ENCODE assay signal across 11 cellular contexts in the genomic region with DNA sequence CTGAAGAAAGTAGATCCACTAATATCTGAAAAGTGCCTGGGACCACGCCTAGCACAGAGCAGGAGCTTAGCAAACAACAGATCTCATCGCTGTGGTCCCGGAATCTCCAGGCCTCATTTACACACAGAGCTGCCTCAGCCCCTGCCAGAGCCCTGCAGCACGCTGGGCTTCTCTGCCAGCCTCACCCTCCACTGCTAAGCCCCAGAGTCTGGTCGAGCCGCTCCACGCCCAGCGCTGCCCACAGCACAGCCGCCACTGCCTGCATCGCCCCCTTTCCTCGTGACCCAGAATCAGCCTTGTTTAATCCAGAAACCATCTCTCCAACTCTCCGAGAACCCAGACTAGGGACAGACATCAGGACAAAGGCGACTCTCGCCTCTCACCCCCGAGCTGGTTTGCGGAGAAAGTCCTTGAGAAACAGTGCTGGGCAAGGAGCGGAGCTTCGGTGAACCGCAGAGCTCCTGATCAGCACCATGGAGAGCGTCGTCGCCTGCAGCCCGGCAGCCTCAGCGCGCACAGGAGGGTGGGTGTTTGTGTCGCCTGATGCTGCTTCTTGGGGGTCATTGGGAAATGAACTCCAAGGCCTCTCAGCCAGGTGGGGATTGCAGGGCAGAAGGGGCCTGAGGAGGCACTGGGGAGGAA.
DNase-seq lines count a peak whose midpoint lies in the region; ATAC-seq, FAIRE-seq and TF ChIP-seq lines count a peak whose summit lies in the region.
"Had no signal": no experiment of that assay in that cellular context is flagged by ENCODE, and none has a peak within 500 bp of the region (broad histone marks: within the 10 kb centered on the region; RNA-seq: fewer than 3 reads in every experiment).

No MANE protein-coding gene starts in this region.

- ATAC-seq in GM18517 (IDR thresholded peaks at IDR 0.05; ENCODE audit: unreplicated experiment), result no peak
- no peak for ATAC-seq in GM18868 (IDR thresholded peaks at IDR 0.05; ENCODE audit: unreplicated experiment)

- TF ChIP-seq EP300 in Ishikawa (IDR thresholded peaks at IDR 0.05; ENCODE audit: borderline replicate concordance), result no peak

- no peaks in the 10 kb centered on the region for H3K4me1 ChIP-seq in liver (ENCODE audit: control insufficient read depth in 4 of 4, insufficient read depth in 4 of 4, low read length in 3 of 4)

- H3K27me3 ChIP-seq in bronchial epithelial cell (ENCODE audit: control insufficient read depth, insufficient read depth, low read length) (no peaks in the 10 kb centered on the region), liver (ENCODE audit: control insufficient read depth in 4 of 4, insufficient read depth in 4 of 4, low read length in 3 of 4) (no peaks in the 10 kb centered on the region)

- 35% methylated on average over 26 of the region's 26 CpGs for WGBS in liver

- H3K36me3 ChIP-seq in bronchial epithelial cell (ENCODE audit: control insufficient read depth, insufficient read depth, low read length) (no peaks in the 10 kb centered on the region), liver (ENCODE audit: control insufficient read depth in 4 of 4, insufficient read depth in 3 of 4, low read depth in 1 of 4, low read length in 3 of 4) (no peaks in the 10 kb centered on the region)

- no peak for TF ChIP-seq RAD21 in Ishikawa (IDR thresholded peaks at IDR 0.05; ENCODE audit: low read depth)
- no peak for TF ChIP-seq RAD21 in liver (IDR thresholded peaks at IDR 0.05)

- no peak overlapping the region for H3K9ac ChIP-seq in liver (ENCODE audit: low read depth in 1 of 2, low read length in 2 of 2)

- H3K4me3 ChIP-seq in bronchial epithelial cell (ENCODE audit: low read depth, low read length) (no peak overlapping the region), liver (ENCODE audit: low read depth in 1 of 3, low read length in 3 of 3) (no peak overlapping the region)

- DNase-seq in EH (ENCODE audit: low read depth) (peak; percentile 30), bronchial epithelial cell (ENCODE audit: low read depth) (peak; percentile 10), NCI-H2081 (lab: John Stamatoyannopoulos, UW) (no peak)
- DNase-seq in activated CD8-positive, alpha-beta memory T cell treated with anti-CD3 and anti-CD28 coated beads, Interleukin-2, amount 50 U/mL, for 48 hours, result no peak
- DNase-seq: cerebellar nuclear complex, NCI-H187, SHP77 had no signal

- no peak overlapping the region for H3K27ac ChIP-seq in liver (ENCODE audit: low read depth in 1 of 2, low read length in 2 of 2)

- FAIRE-seq in bronchial epithelial cell (lab: Jason Lieb, UNC), result no peak

- TF ChIP-seq CTCF in bronchial epithelial cell (IDR thresholded peaks at IDR 0.05; ENCODE audit: insufficient read depth, low read length, severe bottlenecking), result no peak
- TF ChIP-seq CTCF in liver (IDR thresholded peaks at IDR 0.05; ENCODE audit: low read depth, low read length, missing input control), result no peak

- H3K9me3 ChIP-seq in liver (ENCODE audit: control insufficient read depth in 4 of 4, low read length in 3 of 4), result no peaks in the 10 kb centered on the region

TF ChIP-seq in Ishikawa, 13 proteins besides CTCF, POLR2A, EP300 and RAD21:
- TF ChIP-seq FOXM1 (IDR thresholded peaks at IDR 0.05; ENCODE audit: borderline replicate concordance, low read depth) (no peak), EGR1 (IDR thresholded peaks at IDR 0.05) (no peak), ZBTB7A (IDR thresholded peaks at IDR 0.05; ENCODE audit: low read depth) (no peak), NFIC (IDR thresholded peaks at IDR 0.05) (no peak)
- TF ChIP-seq, protein P1, sequence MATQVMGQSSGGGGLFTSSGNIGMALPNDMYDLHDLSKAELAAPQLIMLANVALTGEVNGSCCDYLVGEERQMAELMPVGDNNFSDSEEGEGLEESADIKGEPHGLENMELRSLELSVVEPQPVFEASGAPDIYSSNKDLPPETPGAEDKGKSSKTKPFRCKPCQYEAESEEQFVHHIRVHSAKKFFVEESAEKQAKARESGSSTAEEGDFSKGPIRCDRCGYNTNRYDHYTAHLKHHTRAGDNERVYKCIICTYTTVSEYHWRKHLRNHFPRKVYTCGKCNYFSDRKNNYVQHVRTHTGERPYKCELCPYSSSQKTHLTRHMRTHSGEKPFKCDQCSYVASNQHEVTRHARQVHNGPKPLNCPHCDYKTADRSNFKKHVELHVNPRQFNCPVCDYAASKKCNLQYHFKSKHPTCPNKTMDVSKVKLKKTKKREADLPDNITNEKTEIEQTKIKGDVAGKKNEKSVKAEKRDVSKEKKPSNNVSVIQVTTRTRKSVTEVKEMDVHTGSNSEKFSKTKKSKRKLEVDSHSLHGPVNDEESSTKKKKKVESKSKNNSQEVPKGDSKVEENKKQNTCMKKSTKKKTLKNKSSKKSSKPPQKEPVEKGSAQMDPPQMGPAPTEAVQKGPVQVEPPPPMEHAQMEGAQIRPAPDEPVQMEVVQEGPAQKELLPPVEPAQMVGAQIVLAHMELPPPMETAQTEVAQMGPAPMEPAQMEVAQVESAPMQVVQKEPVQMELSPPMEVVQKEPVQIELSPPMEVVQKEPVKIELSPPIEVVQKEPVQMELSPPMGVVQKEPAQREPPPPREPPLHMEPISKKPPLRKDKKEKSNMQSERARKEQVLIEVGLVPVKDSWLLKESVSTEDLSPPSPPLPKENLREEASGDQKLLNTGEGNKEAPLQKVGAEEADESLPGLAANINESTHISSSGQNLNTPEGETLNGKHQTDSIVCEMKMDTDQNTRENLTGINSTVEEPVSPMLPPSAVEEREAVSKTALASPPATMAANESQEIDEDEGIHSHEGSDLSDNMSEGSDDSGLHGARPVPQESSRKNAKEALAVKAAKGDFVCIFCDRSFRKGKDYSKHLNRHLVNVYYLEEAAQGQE (IDR thresholded peaks at IDR 0.05; ENCODE audit: low read depth), result peak; percentile 97
- TF ChIP-seq, protein P2, sequence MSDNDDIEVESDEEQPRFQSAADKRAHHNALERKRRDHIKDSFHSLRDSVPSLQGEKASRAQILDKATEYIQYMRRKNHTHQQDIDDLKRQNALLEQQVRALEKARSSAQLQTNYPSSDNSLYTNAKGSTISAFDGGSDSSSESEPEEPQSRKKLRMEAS (IDR thresholded peaks at IDR 0.05), result no peak
- TF ChIP-seq, protein P3, sequence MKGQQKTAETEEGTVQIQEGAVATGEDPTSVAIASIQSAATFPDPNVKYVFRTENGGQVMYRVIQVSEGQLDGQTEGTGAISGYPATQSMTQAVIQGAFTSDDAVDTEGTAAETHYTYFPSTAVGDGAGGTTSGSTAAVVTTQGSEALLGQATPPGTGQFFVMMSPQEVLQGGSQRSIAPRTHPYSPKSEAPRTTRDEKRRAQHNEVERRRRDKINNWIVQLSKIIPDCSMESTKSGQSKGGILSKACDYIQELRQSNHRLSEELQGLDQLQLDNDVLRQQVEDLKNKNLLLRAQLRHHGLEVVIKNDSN (IDR thresholded peaks at IDR 0.05), result no peak

TF ChIP-seq in liver, 16 proteins besides CTCF, POLR2A, EP300 and RAD21:
- TF ChIP-seq, protein P4, sequence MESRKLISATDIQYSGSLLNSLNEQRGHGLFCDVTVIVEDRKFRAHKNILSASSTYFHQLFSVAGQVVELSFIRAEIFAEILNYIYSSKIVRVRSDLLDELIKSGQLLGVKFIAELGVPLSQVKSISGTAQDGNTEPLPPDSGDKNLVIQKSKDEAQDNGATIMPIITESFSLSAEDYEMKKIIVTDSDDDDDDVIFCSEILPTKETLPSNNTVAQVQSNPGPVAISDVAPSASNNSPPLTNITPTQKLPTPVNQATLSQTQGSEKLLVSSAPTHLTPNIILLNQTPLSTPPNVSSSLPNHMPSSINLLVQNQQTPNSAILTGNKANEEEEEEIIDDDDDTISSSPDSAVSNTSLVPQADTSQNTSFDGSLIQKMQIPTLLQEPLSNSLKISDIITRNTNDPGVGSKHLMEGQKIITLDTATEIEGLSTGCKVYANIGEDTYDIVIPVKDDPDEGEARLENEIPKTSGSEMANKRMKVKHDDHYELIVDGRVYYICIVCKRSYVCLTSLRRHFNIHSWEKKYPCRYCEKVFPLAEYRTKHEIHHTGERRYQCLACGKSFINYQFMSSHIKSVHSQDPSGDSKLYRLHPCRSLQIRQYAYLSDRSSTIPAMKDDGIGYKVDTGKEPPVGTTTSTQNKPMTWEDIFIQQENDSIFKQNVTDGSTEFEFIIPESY (IDR thresholded peaks at IDR 0.05), result no peak
- TF ChIP-seq, protein P1 (IDR thresholded peaks at IDR 0.05), result peak; percentile 98

Comparison
In these comparisons a context has a peak if more than half of its experiments do, and no peak if none do; other contexts are left out.
1. DNase-seq: peak in EH (single experiment) and bronchial epithelial cell (single experiment); none in activated CD8-positive, alpha-beta memory T cell treated with anti-CD3 and anti-CD28 coated beads, Interleukin-2, amount 50 U/mL, for 48 hours (single experiment) and NCI-H2081 (0 of 2).